ENCODE assay signal across 14 cellular contexts in genomic region chr11:61730222-61730994, GRCh38. TPM values are rescaled to one million over a fixed set of nuclear protein-coding genes. Genes with fewer than 3 reads are reported as not detected.
DNase-seq lines count a peak whose midpoint lies in the region; ATAC-seq and TF ChIP-seq lines count a peak whose summit lies in the region.
"Had no signal": no experiment of that assay in that cellular context is flagged by ENCODE, and none has a peak within 500 bp of the region (broad histone marks: within the 10 kb centered on the region; RNA-seq: fewer than 3 reads in every experiment).

No MANE protein-coding gene starts in this region.

- no peaks in the 10 kb centered on the region for H3K27me3 ChIP-seq in upper lobe of right lung

- peaks cover 27% of the 10 kb centered on the region for H3K4me1 Mint-ChIP-seq in MCF 10A (ENCODE audit: insufficient read depth, unreplicated experiment)
- H3K4me1 Mint-ChIP-seq in activated naive CD8-positive, alpha-beta T cell treated with anti-CD3 and anti-CD28 coated beads for 36 hours: peaks cover 2% of the 10 kb centered on the region

- TF ChIP-seq CTCF in MCF 10A (IDR thresholded peaks at IDR 0.05; ENCODE audit: unreplicated experiment) (no peak), upper lobe of right lung (IDR thresholded peaks at IDR 0.05) (no peak)

- no peaks in the 10 kb centered on the region for H3K9me3 Mint-ChIP-seq in MCF 10A (ENCODE audit: unreplicated experiment)
- H3K9me3 Mint-ChIP-seq in activated naive CD8-positive, alpha-beta T cell treated with anti-CD3 and anti-CD28 coated beads for 36 hours: no peaks in the 10 kb centered on the region
- H3K9me3 Mint-ChIP-seq: activated naive CD8-positive, alpha-beta T cell treated with anti-CD3 and anti-CD28 coated beads, Interleukin-2, amount 10 ng/mL, durations not matched to agents 7 days and 5 days; dendritic cell treated with granulocyte-macrophage colony-stimulating factor and Interleukin-4, amounts not matched to agents 40 ng/mL and 50 ng/mL, for 4 days; stimulated activated naive B cell treated with anti-CD40 and anti-IgM and Interleukin-4, amounts not matched to agents 10 μg/mL and 1 μg/mL and 100 μg/mL, for 72 hours had no signal

- H3K27me3 Mint-ChIP-seq in MCF 10A (ENCODE audit: insufficient read depth, unreplicated experiment): no peaks in the 10 kb centered on the region
- no peaks in the 10 kb centered on the region for H3K27me3 Mint-ChIP-seq in activated naive CD8-positive, alpha-beta T cell treated with anti-CD3 and anti-CD28 coated beads for 36 hours
- H3K27me3 Mint-ChIP-seq: activated naive CD8-positive, alpha-beta T cell treated with anti-CD3 and anti-CD28 coated beads, Interleukin-2, amount 10 ng/mL, durations not matched to agents 7 days and 5 days; dendritic cell treated with granulocyte-macrophage colony-stimulating factor and Interleukin-4, amounts not matched to agents 40 ng/mL and 50 ng/mL, for 4 days; stimulated activated naive B cell treated with anti-CD40 and anti-IgM and Interleukin-4, amounts not matched to agents 10 μg/mL and 1 μg/mL and 100 μg/mL, for 72 hours had no signal

- peak; percentile 81 for DNase-seq in NCI-H2196 (lab: John Stamatoyannopoulos, UW; ENCODE audit: unreplicated experiment)
- DNase-seq in MCF 10A (ENCODE audit: unreplicated experiment): peak; percentile 86
- no peak for DNase-seq in upper lobe of right lung
- DNase-seq in activated naive CD8-positive, alpha-beta T cell treated with anti-CD3 and anti-CD28 coated beads for 36 hours: no peak
- no peak for DNase-seq in HuH-7 (ENCODE audit: low spot score)
- DNase-seq in OCI-M2 (lab: John Stamatoyannopoulos, UW; ENCODE audit: unreplicated experiment): no peak
- DNase-seq: activated CD4-positive, alpha-beta T cell treated with anti-CD3 and anti-CD28 coated beads, Interleukin-2, amount 50 U/mL, for 4 hours; activated naive CD8-positive, alpha-beta T cell treated with anti-CD3 and anti-CD28 coated beads, Interleukin-2, amount 10 ng/mL, durations not matched to agents 7 days and 5 days; foreskin melanocyte; occipital lobe; stimulated activated naive B cell treated with anti-CD40 and anti-IgM and Interleukin-4, amounts not matched to agents 10 μg/mL and 1 μg/mL and 100 μg/mL, for 72 hours had no signal

- H3K4me3 Mint-ChIP-seq in MCF 10A (ENCODE audit: unreplicated experiment): no peak overlapping the region
- H3K4me3 Mint-ChIP-seq in activated naive CD8-positive, alpha-beta T cell treated with anti-CD3 and anti-CD28 coated beads for 36 hours: no peak overlapping the region
- H3K4me3 Mint-ChIP-seq: activated naive CD8-positive, alpha-beta T cell treated with anti-CD3 and anti-CD28 coated beads, Interleukin-2, amount 10 ng/mL, durations not matched to agents 7 days and 5 days; dendritic cell treated with granulocyte-macrophage colony-stimulating factor and Interleukin-4, amounts not matched to agents 40 ng/mL and 50 ng/mL, for 4 days; stimulated activated naive B cell treated with anti-CD40 and anti-IgM and Interleukin-4, amounts not matched to agents 10 μg/mL and 1 μg/mL and 100 μg/mL, for 72 hours had no signal

- POLR2A ChIA-PET in MCF 10A (lab: Yijun Ruan, JAX): interaction anchor here (0.6 to 1.6 kb wide), 8 partner anchors 9 to 401 kb away, joined by 3 to 9 read pairs (median 3); no protein-coding TSS in a partner anchor

- no peaks in the 10 kb centered on the region for H3K36me3 Mint-ChIP-seq in MCF 10A (ENCODE audit: insufficient read depth, unreplicated experiment)
- H3K36me3 Mint-ChIP-seq in activated naive CD8-positive, alpha-beta T cell treated with anti-CD3 and anti-CD28 coated beads for 36 hours: no peaks in the 10 kb centered on the region
- H3K36me3 Mint-ChIP-seq: activated naive CD8-positive, alpha-beta T cell treated with anti-CD3 and anti-CD28 coated beads, Interleukin-2, amount 10 ng/mL, durations not matched to agents 7 days and 5 days; stimulated activated naive B cell treated with anti-CD40 and anti-IgM and Interleukin-4, amounts not matched to agents 10 μg/mL and 1 μg/mL and 100 μg/mL, for 72 hours had no signal

- no peaks in the 10 kb centered on the region for H3K36me3 ChIP-seq in upper lobe of right lung

- peak overlapping the region; percentile 54 for H3K27ac Mint-ChIP-seq in MCF 10A (ENCODE audit: low read depth, unreplicated experiment)
- H3K27ac Mint-ChIP-seq in activated naive CD8-positive, alpha-beta T cell treated with anti-CD3 and anti-CD28 coated beads for 36 hours: no peak overlapping the region
- H3K27ac Mint-ChIP-seq: activated naive CD8-positive, alpha-beta T cell treated with anti-CD3 and anti-CD28 coated beads, Interleukin-2, amount 10 ng/mL, durations not matched to agents 7 days and 5 days; stimulated activated naive B cell treated with anti-CD40 and anti-IgM and Interleukin-4, amounts not matched to agents 10 μg/mL and 1 μg/mL and 100 μg/mL, for 72 hours had no signal

- H3K4me1 ChIP-seq in upper lobe of right lung: peaks cover 8% of the 10 kb centered on the region

- peak; percentile 16 for ATAC-seq in upper lobe of right lung
- ATAC-seq: left lobe of liver; stimulated activated naive B cell treated with anti-CD40 and anti-IgM and Interleukin-4, amounts not matched to agents 10 μg/mL and 1 μg/mL and 100 μg/mL, for 72 hours had no signal

- no peak for TF ChIP-seq RAD21 in Ishikawa (IDR thresholded peaks at IDR 0.05; ENCODE audit: low read depth)

- intact Hi-C loops in MCF 10A (cut with micrococcal nuclease): loop anchor here (10.0 kb wide), 1 partner anchor 246 kb away; a partner anchor contains a TSS
- intact Hi-C loops in upper lobe of right lung (cut with DNase I): no loop called here

- no peak for TF ChIP-seq EP300 in Ishikawa (IDR thresholded peaks at IDR 0.05; ENCODE audit: borderline replicate concordance)

- CTCF ChIA-PET in MCF 10A (lab: Yijun Ruan, JAX): interaction anchor here (0.6 to 1.6 kb wide), 7 partner anchors 20 to 285 kb away, joined by 3 to 8 read pairs (median 4); no protein-coding TSS in a partner anchor

- no peak overlapping the region for H3K27ac ChIP-seq in upper lobe of right lung

- H3K4me3 ChIP-seq in upper lobe of right lung: no peak overlapping the region

- no peaks in the 10 kb centered on the region for H3K9me3 ChIP-seq in upper lobe of right lung

- no TSS peak for BruUV-seq in MCF 10A (replicated peaks; lab: Mats Ljungman, UMichigan)

TF ChIP-seq in Ishikawa, 13 proteins besides CTCF, POLR2A, EP300 and RAD21:
- TF ChIP-seq CEBPB (IDR thresholded peaks at IDR 0.05): no peak
- TF ChIP-seq TCF12 (IDR thresholded peaks at IDR 0.05; ENCODE audit: low read depth): 0 out of 2 replicates have a peak, but pooled peaks have one; percentile 26
- TF ChIP-seq REST (IDR thresholded peaks at IDR 0.05; ENCODE audit: low read depth): no peak
TF ChIP-seq in Ishikawa: peak in this region for 1.

RNA-seq across cellular contexts. Expression of gene MYRF, which starts 22.0 kb away (rescaled TPM):
- total RNA-seq in MCF 10A (2022): 0.16 TPM in 1 of 2 replicates, not detected in the other
- total RNA-seq in upper lobe of right lung: 62.6 TPM
- under 1 TPM; 0.68 to 0.70 TPM for total RNA-seq in activated naive CD8-positive, alpha-beta T cell treated with anti-CD3 and anti-CD28 coated beads for 36 hours

RNA-seq across cellular contexts. Expression of gene DAGLA, which starts 50.2 kb away (rescaled TPM):
- total RNA-seq in MCF 10A (2022) (1.0 and 1.5 TPM in 2 replicates), upper lobe of right lung (6.0 TPM)
- total RNA-seq in activated naive CD8-positive, alpha-beta T cell treated with anti-CD3 and anti-CD28 coated beads for 36 hours: under 1 TPM; 0.12 to 0.22 TPM

Comparison
In these comparisons a context has a peak if more than half of its experiments do, and no peak if none do; other contexts are left out.
1. DNase-seq: peak in NCI-H2196 (single experiment) and MCF 10A (single experiment); none in upper lobe of right lung (single experiment), activated naive CD8-positive, alpha-beta T cell treated with anti-CD3 and anti-CD28 coated beads for 36 hours (single experiment), HuH-7 (single experiment) and OCI-M2 (single experiment).
2. RNA of gene MYRF, which starts 22.0 kb away (total RNA-seq): 62.6 TPM in upper lobe of right lung (single experiment); 0.68 to 0.70 TPM in activated naive CD8-positive, alpha-beta T cell treated with anti-CD3 and anti-CD28 coated beads for 36 hours and 0.16 TPM in MCF 10A; every median in the first group is over 10 times any median in the second.